31 cellular contexts compared by ENCODE assay signal in the genomic region with DNA sequence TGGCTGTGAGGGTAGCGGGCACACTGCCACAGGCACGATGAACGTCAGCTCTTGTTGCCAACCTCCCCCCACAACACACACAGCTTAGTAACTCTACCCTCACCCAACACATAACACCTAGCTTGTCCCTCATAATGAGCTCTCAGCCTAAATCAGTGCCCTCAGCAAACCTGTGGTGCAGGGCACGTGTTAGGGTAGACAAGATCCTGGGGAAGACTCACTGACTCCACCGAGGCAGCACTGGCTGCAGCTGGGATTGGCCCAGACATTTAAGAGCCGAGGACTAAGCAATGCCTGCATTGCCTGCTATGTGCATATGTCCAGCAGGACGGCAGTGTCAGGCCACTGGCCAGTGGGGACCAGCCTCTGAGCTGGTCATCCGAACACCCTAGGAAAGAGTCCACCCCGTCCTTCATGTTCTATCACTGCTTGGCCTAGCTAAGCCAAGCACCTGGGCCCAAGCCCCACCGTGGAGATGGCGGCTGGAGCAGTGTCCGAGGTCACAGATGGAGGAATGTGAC. TPM values are rescaled to one million over a fixed set of nuclear protein-coding genes. Genes with fewer than 3 reads are reported as not detected.
DNase-seq lines count a peak whose midpoint lies in the region; ATAC-seq and TF ChIP-seq lines count a peak whose summit lies in the region.
"Had no signal": no experiment of that assay in that cellular context is flagged by ENCODE, and none has a peak within 500 bp of the region (broad histone marks: within the 10 kb centered on the region; RNA-seq: fewer than 3 reads in every experiment).

No MANE protein-coding gene starts in this region.

- H3K9me3 Mint-ChIP-seq in activated T-helper 2 cell treated with anti-CD3 and anti-CD28 coated beads, Interferon-gamma antibody, Interleukin-2, Interleukin-4, amounts not matched to agents 10 μg/mL and 5 μg/mL and 100 μg/mL, durations not matched to agents 14 hours and 24 hours and 36 hours: no peaks in the 10 kb centered on the region
- peaks cover under 1% of the 10 kb centered on the region for H3K9me3 Mint-ChIP-seq in neural crest cell
- peaks cover 1% of the 10 kb centered on the region for H3K9me3 Mint-ChIP-seq in stimulated activated effector memory CD8-positive, alpha-beta T cell treated with anti-CD3 and anti-CD28 coated beads, Interleukin-12 subunit alpha, Interleukin-12 subunit beta, amount 100 ng/mL, for 72 hours

- peaks cover 4% of the 10 kb centered on the region for H3K4me1 Mint-ChIP-seq in activated T-helper 2 cell treated with anti-CD3 and anti-CD28 coated beads, Interferon-gamma antibody, Interleukin-2, Interleukin-4, amounts not matched to agents 10 μg/mL and 5 μg/mL and 100 μg/mL, durations not matched to agents 14 hours and 24 hours and 36 hours (ENCODE audit: low read depth)
- H3K4me1 Mint-ChIP-seq in neural crest cell: peaks cover 19% of the 10 kb centered on the region
- H3K4me1 Mint-ChIP-seq in stimulated activated effector memory CD8-positive, alpha-beta T cell treated with anti-CD3 and anti-CD28 coated beads, Interleukin-12 subunit alpha, Interleukin-12 subunit beta, amount 100 ng/mL, for 72 hours: peaks cover 4% of the 10 kb centered on the region

- no peak for TF ChIP-seq CTCF in neural crest cell (conservative IDR thresholded peaks at IDR 0.05)

- ATAC-seq in GM19351 (IDR thresholded peaks at IDR 0.05; ENCODE audit: unreplicated experiment): no peak
- ATAC-seq in stimulated activated effector memory CD8-positive, alpha-beta T cell treated with anti-CD3 and anti-CD28 coated beads, Interleukin-12 subunit alpha, Interleukin-12 subunit beta, amount 100 ng/mL, for 72 hours: no peak
- ATAC-seq: activated CD4-positive, alpha-beta T cell treated with anti-CD3 and anti-CD28 coated beads for 36 hours; K562; lower lobe of right lung; naive thymus-derived CD8-positive, alpha-beta T cell; pancreas had no signal

- H3K36me3 Mint-ChIP-seq in activated T-helper 2 cell treated with anti-CD3 and anti-CD28 coated beads, Interferon-gamma antibody, Interleukin-2, Interleukin-4, amounts not matched to agents 10 μg/mL and 5 μg/mL and 100 μg/mL, durations not matched to agents 14 hours and 24 hours and 36 hours (ENCODE audit: low read depth): no peaks in the 10 kb centered on the region
- peaks cover under 1% of the 10 kb centered on the region for H3K36me3 Mint-ChIP-seq in neural crest cell (ENCODE audit: low read depth)
- no peaks in the 10 kb centered on the region for H3K36me3 Mint-ChIP-seq in stimulated activated effector memory CD8-positive, alpha-beta T cell treated with anti-CD3 and anti-CD28 coated beads, Interleukin-12 subunit alpha, Interleukin-12 subunit beta, amount 100 ng/mL, for 72 hours

- H3K27me3 Mint-ChIP-seq in activated T-helper 2 cell treated with anti-CD3 and anti-CD28 coated beads, Interferon-gamma antibody, Interleukin-2, Interleukin-4, amounts not matched to agents 10 μg/mL and 5 μg/mL and 100 μg/mL, durations not matched to agents 14 hours and 24 hours and 36 hours (ENCODE audit: low read depth): peaks cover 75% of the 10 kb centered on the region
- peaks cover 34% of the 10 kb centered on the region for H3K27me3 Mint-ChIP-seq in neural crest cell (ENCODE audit: low read depth)

- DNase-seq in activated CD4-positive, alpha-beta T cell treated with anti-CD3 and anti-CD28 coated beads for 1 hour: peak; percentile 2
- no peak for DNase-seq in activated CD4-positive, alpha-beta T cell treated with anti-CD3 and anti-CD28 coated beads, Interleukin-2, amount 50 U/mL, for 1 hour
- peak; percentile 1 for DNase-seq in GM03348 (ENCODE audit: low spot score)
- peak; percentile 7 for DNase-seq in activated T-helper 2 cell treated with anti-CD3 and anti-CD28 coated beads, Interferon-gamma antibody, Interleukin-2, Interleukin-4, amounts not matched to agents 10 μg/mL and 5 μg/mL and 100 μg/mL, durations not matched to agents 14 hours and 24 hours and 36 hours (ENCODE audit: low spot score)
- no peak for DNase-seq in neural crest cell (ENCODE audit: low read depth, low spot score)
- DNase-seq in HuH-7 (ENCODE audit: low spot score): no peak
- no peak for DNase-seq in stimulated activated effector memory CD8-positive, alpha-beta T cell treated with anti-CD3 and anti-CD28 coated beads, Interleukin-12 subunit alpha, Interleukin-12 subunit beta, amount 100 ng/mL, for 72 hours (ENCODE audit: low spot score in 2 of 2)
- DNase-seq: activated CD4-positive, alpha-beta T cell treated with anti-CD3 and anti-CD28 coated beads for 36 hours; activated CD8-positive, alpha-beta memory T cell treated with anti-CD3 and anti-CD28 coated beads for 24 hours; activated T-cell treated with anti-CD3 and anti-CD28 coated beads, Interleukin-2, amount 50 U/mL, for 24 hours; DND-41; foreskin melanocyte; GF-D8; heart right ventricle; lower lobe of right lung; naive thymus-derived CD8-positive, alpha-beta T cell; NCI-H1092 treated with DMSO at 0.1 percent for 48 hours; NCI-H1694 treated with DMSO at 0.1 percent for 48 hours; NCI-H526 treated with DMSO at 0.1 percent for 48 hours; NK-92 treated with Interleukin-12 subunit alpha and Interleukin-12 subunit beta, amount 100 ng/mL, for 24 hours; pancreas; PC-9; retina; SK-N-SH; spleen; stimulated activated CD4-positive, alpha-beta T cell treated with anti-CD3 and anti-CD28 coated beads, Interleukin-2, amount 100 ng/mL, for 24 hours; testis had no signal

- H3K4me3 Mint-ChIP-seq in activated T-helper 2 cell treated with anti-CD3 and anti-CD28 coated beads, Interferon-gamma antibody, Interleukin-2, Interleukin-4, amounts not matched to agents 10 μg/mL and 5 μg/mL and 100 μg/mL, durations not matched to agents 14 hours and 24 hours and 36 hours (ENCODE audit: low read depth): peak overlapping the region; percentile 2
- H3K4me3 Mint-ChIP-seq in neural crest cell: peak overlapping the region; percentile 52
- H3K4me3 Mint-ChIP-seq in stimulated activated effector memory CD8-positive, alpha-beta T cell treated with anti-CD3 and anti-CD28 coated beads, Interleukin-12 subunit alpha, Interleukin-12 subunit beta, amount 100 ng/mL, for 72 hours: no peak overlapping the region
- H3K4me3 Mint-ChIP-seq: activated CD4-positive, alpha-beta T cell treated with anti-CD3 and anti-CD28 coated beads for 36 hours; activated T-cell treated with anti-CD3 and anti-CD28 coated beads, Interleukin-2, amount 50 U/mL, for 24 hours; stimulated activated naive CD8-positive, alpha-beta T cell treated with anti-CD3 and anti-CD28 coated beads, Interleukin-15, Interleukin-2, amounts not matched to agents 100 ng/mL and 50 ng/mL, for 24 hours had no signal

- H3K27ac Mint-ChIP-seq in activated T-helper 2 cell treated with anti-CD3 and anti-CD28 coated beads, Interferon-gamma antibody, Interleukin-2, Interleukin-4, amounts not matched to agents 10 μg/mL and 5 μg/mL and 100 μg/mL, durations not matched to agents 14 hours and 24 hours and 36 hours: no peak overlapping the region
- no peak overlapping the region for H3K27ac Mint-ChIP-seq in neural crest cell (ENCODE audit: unreplicated experiment)
- no peak overlapping the region for H3K27ac Mint-ChIP-seq in stimulated activated effector memory CD8-positive, alpha-beta T cell treated with anti-CD3 and anti-CD28 coated beads, Interleukin-12 subunit alpha, Interleukin-12 subunit beta, amount 100 ng/mL, for 72 hours
- H3K27ac Mint-ChIP-seq: activated CD4-positive, alpha-beta T cell treated with anti-CD3 and anti-CD28 coated beads for 36 hours; activated T-cell treated with anti-CD3 and anti-CD28 coated beads, Interleukin-2, amount 50 U/mL, for 24 hours; stimulated activated naive CD8-positive, alpha-beta T cell treated with anti-CD3 and anti-CD28 coated beads, Interleukin-15, Interleukin-2, amounts not matched to agents 100 ng/mL and 50 ng/mL, for 24 hours had no signal

- intact Hi-C loops in activated T-helper 2 cell treated with anti-CD3 and anti-CD28 coated beads, Interferon-gamma antibody, Interleukin-2, Interleukin-4, amounts not matched to agents 10 μg/mL and 5 μg/mL and 100 μg/mL, durations not matched to agents 14 hours and 24 hours and 36 hours (cut with micrococcal nuclease): no loop called here

RNA-seq across cellular contexts. Expression of a gene that starts 32.9 kb away (rescaled TPM):
- not detected in 2 replicates for total RNA-seq in activated T-helper 2 cell treated with anti-CD3 and anti-CD28 coated beads, Interferon-gamma antibody, Interleukin-2, Interleukin-4, amounts not matched to agents 10 μg/mL and 5 μg/mL and 100 μg/mL, durations not matched to agents 14 hours and 24 hours and 36 hours
- total RNA-seq in neural crest cell: not detected in 2 replicates
- total RNA-seq: activated CD4-positive, alpha-beta T cell treated with anti-CD3 and anti-CD28 coated beads for 36 hours; naive thymus-derived CD8-positive, alpha-beta T cell; T-helper 2 cell treated with Interferon-gamma antibody and Interleukin-4, amounts not matched to agents 100 ng/mL and 5 ng/mL, for 36 hours had no signal

RNA-seq across cellular contexts. Expression of a gene that starts 40.0 kb away (rescaled TPM):
- total RNA-seq in activated T-helper 2 cell treated with anti-CD3 and anti-CD28 coated beads, Interferon-gamma antibody, Interleukin-2, Interleukin-4, amounts not matched to agents 10 μg/mL and 5 μg/mL and 100 μg/mL, durations not matched to agents 14 hours and 24 hours and 36 hours: 2.8 and 2.9 TPM in 2 replicates
- 40.2 and 41.3 TPM in 2 replicates for total RNA-seq in neural crest cell

Comparison
In these comparisons a context has a peak if more than half of its experiments do, and no peak if none do; other contexts are left out.
1. DNase-seq: peak in activated CD4-positive, alpha-beta T cell treated with anti-CD3 and anti-CD28 coated beads for 1 hour (single experiment), GM03348 (single experiment) and activated T-helper 2 cell treated with anti-CD3 and anti-CD28 coated beads, Interferon-gamma antibody, Interleukin-2, Interleukin-4, amounts not matched to agents 10 μg/mL and 5 μg/mL and 100 μg/mL, durations not matched to agents 14 hours and 24 hours and 36 hours (single experiment); none in activated CD4-positive, alpha-beta T cell treated with anti-CD3 and anti-CD28 coated beads, Interleukin-2, amount 50 U/mL, for 1 hour (single experiment), neural crest cell (single experiment), HuH-7 (single experiment) and stimulated activated effector memory CD8-positive, alpha-beta T cell treated with anti-CD3 and anti-CD28 coated beads, Interleukin-12 subunit alpha, Interleukin-12 subunit beta, amount 100 ng/mL, for 72 hours (0 of 2).
2. RNA of a gene that starts 40.0 kb away (total RNA-seq): 40.2 to 41.3 TPM in neural crest cell; 2.8 to 2.9 TPM in activated T-helper 2 cell treated with anti-CD3 and anti-CD28 coated beads, Interferon-gamma antibody, Interleukin-2, Interleukin-4, amounts not matched to agents 10 μg/mL and 5 μg/mL and 100 μg/mL, durations not matched to agents 14 hours and 24 hours and 36 hours; every median in the first group is over 10 times any median in the second.